16 cellular contexts compared by ENCODE assay signal in genomic region chrX:13645464-13646153, GRCh38. TPM values are rescaled to one million over a fixed set of nuclear protein-coding genes. Genes with fewer than 3 reads are reported as not detected.
DNase-seq lines count a peak whose midpoint lies in the region; ATAC-seq, FAIRE-seq and TF ChIP-seq lines count a peak whose summit lies in the region.
"Had no signal": no experiment of that assay in that cellular context is flagged by ENCODE, and none has a peak within 500 bp of the region (broad histone marks: within the 10 kb centered on the region; RNA-seq: fewer than 3 reads in every experiment).

No MANE protein-coding gene starts in this region.

- no peak for DNase-seq in stimulated activated naive CD8-positive, alpha-beta T cell treated with anti-CD3 and anti-CD28 coated beads, Interleukin-15, amount 100 ng/mL, for 72 hours
- DNase-seq in Panc1 (ENCODE audit: low read depth, low spot score): no peak
- DNase-seq in mesenchymal stem cell: no peak
- DNase-seq in NCI-H2227 (lab: John Stamatoyannopoulos, UW; ENCODE audit: unreplicated experiment): no peak
- no peak for DNase-seq in Caco-2
- no peak for DNase-seq in RCC 7860 (ENCODE audit: low spot score)
- no peak for DNase-seq in activated CD4-positive, alpha-beta T cell treated with anti-CD3 and anti-CD28 coated beads, Interleukin-2, amount 10 ng/mL, durations not matched to agents 7 days and 5 days
- DNase-seq: activated effector memory CD4-positive, alpha-beta T cell treated with Interleukin-2 at 50 U/mL for 16 hours; cerebellar nuclear complex; NCI-H1436 treated with DMSO at 0.1 percent for 48 hours had no signal

- H3K4me1 Mint-ChIP-seq in stimulated activated naive CD8-positive, alpha-beta T cell treated with anti-CD3 and anti-CD28 coated beads, Interleukin-15, Interleukin-2, amounts not matched to agents 100 ng/mL and 50 ng/mL, for 24 hours (ENCODE audit: low read depth): peaks cover 15% of the 10 kb centered on the region
- peaks cover 21% of the 10 kb centered on the region for H3K4me1 Mint-ChIP-seq in stimulated activated naive CD8-positive, alpha-beta T cell treated with anti-CD3 and anti-CD28 coated beads, Interleukin-15, amount 100 ng/mL, for 72 hours
- H3K4me1 Mint-ChIP-seq in Caco-2 (ENCODE audit: low read depth, unreplicated experiment): peaks cover 6% of the 10 kb centered on the region
- peaks cover 9% of the 10 kb centered on the region for H3K4me1 Mint-ChIP-seq in activated CD4-positive, alpha-beta T cell treated with anti-CD3 and anti-CD28 coated beads, Interleukin-2, amount 10 ng/mL, durations not matched to agents 7 days and 5 days
- H3K4me1 Mint-ChIP-seq: memory B cell had no signal

- peak overlapping the region; percentile 54 for H4K8ac ChIP-seq in mesenchymal stem cell (ENCODE audit: low read length)

- no peak overlapping the region for H3K4ac ChIP-seq in mesenchymal stem cell (ENCODE audit: low read depth in 1 of 2, low read length in 2 of 2)

- intact Hi-C loops in Panc1 (cut with micrococcal nuclease; ENCODE audit: unreplicated experiment) (loop anchor here (2.0 kb wide), 1 partner anchor 139 kb away; no protein-coding TSS in a partner anchor), Caco-2 (cut with micrococcal nuclease; ENCODE audit: unreplicated experiment) (loop anchor here (1.0 to 5.0 kb wide), 3 partner anchors 123 to 673 kb away; no protein-coding TSS in a partner anchor)

- TF ChIP-seq CTCF in Panc1 (IDR thresholded peaks at IDR 0.05) (no peak), Caco-2 (IDR thresholded peaks at IDR 0.05; ENCODE audit: insufficient read depth in 1 of 2, low read depth in 1 of 2, low read length in 1 of 2, severe bottlenecking in 1 of 2, unreplicated experiment in 1 of 2) (no peak)

- peak overlapping the region in 1 of 2 experiments; percentile 12 for H3K18ac ChIP-seq in mesenchymal stem cell (ENCODE audit: low read depth in 1 of 2, low read length in 2 of 2)

- peak overlapping the region; percentile 61 for H3K9ac ChIP-seq in mesenchymal stem cell (ENCODE audit: low read length)

- no peaks in the 10 kb centered on the region for H3K9me3 Mint-ChIP-seq in stimulated activated naive CD8-positive, alpha-beta T cell treated with anti-CD3 and anti-CD28 coated beads, Interleukin-15, Interleukin-2, amounts not matched to agents 100 ng/mL and 50 ng/mL, for 24 hours
- H3K9me3 Mint-ChIP-seq in stimulated activated naive CD8-positive, alpha-beta T cell treated with anti-CD3 and anti-CD28 coated beads, Interleukin-15, amount 100 ng/mL, for 72 hours: no peaks in the 10 kb centered on the region
- no peaks in the 10 kb centered on the region for H3K9me3 Mint-ChIP-seq in Caco-2 (ENCODE audit: unreplicated experiment)
- H3K9me3 Mint-ChIP-seq in activated CD4-positive, alpha-beta T cell treated with anti-CD3 and anti-CD28 coated beads, Interleukin-2, amount 10 ng/mL, durations not matched to agents 7 days and 5 days: no peaks in the 10 kb centered on the region
- H3K9me3 Mint-ChIP-seq: memory B cell had no signal

- H3K27ac Mint-ChIP-seq in stimulated activated naive CD8-positive, alpha-beta T cell treated with anti-CD3 and anti-CD28 coated beads, Interleukin-15, Interleukin-2, amounts not matched to agents 100 ng/mL and 50 ng/mL, for 24 hours: peak overlapping the region; percentile 56
- H3K27ac Mint-ChIP-seq in stimulated activated naive CD8-positive, alpha-beta T cell treated with anti-CD3 and anti-CD28 coated beads, Interleukin-15, amount 100 ng/mL, for 72 hours: peak overlapping the region in 1 of 2 donors; percentile 90
- no peak overlapping the region for H3K27ac Mint-ChIP-seq in Caco-2 (ENCODE audit: unreplicated experiment)
- no peak overlapping the region for H3K27ac Mint-ChIP-seq in activated CD4-positive, alpha-beta T cell treated with anti-CD3 and anti-CD28 coated beads, Interleukin-2, amount 10 ng/mL, durations not matched to agents 7 days and 5 days
- H3K27ac Mint-ChIP-seq: memory B cell had no signal

- no peak overlapping the region for H2BK5ac ChIP-seq in mesenchymal stem cell (ENCODE audit: low read depth, low read length, poor library complexity, severe bottlenecking)

- no peak overlapping the region for H4K91ac ChIP-seq in mesenchymal stem cell (ENCODE audit: low read length)

- no peaks in the 10 kb centered on the region for H3K27me3 Mint-ChIP-seq in stimulated activated naive CD8-positive, alpha-beta T cell treated with anti-CD3 and anti-CD28 coated beads, Interleukin-15, Interleukin-2, amounts not matched to agents 100 ng/mL and 50 ng/mL, for 24 hours
- H3K27me3 Mint-ChIP-seq in stimulated activated naive CD8-positive, alpha-beta T cell treated with anti-CD3 and anti-CD28 coated beads, Interleukin-15, amount 100 ng/mL, for 72 hours: no peaks in the 10 kb centered on the region
- H3K27me3 Mint-ChIP-seq in Caco-2 (ENCODE audit: insufficient read depth, unreplicated experiment): no peaks in the 10 kb centered on the region
- H3K27me3 Mint-ChIP-seq in activated CD4-positive, alpha-beta T cell treated with anti-CD3 and anti-CD28 coated beads, Interleukin-2, amount 10 ng/mL, durations not matched to agents 7 days and 5 days: no peaks in the 10 kb centered on the region
- H3K27me3 Mint-ChIP-seq: memory B cell had no signal

- no peak overlapping the region for H2AFZ ChIP-seq in mesenchymal stem cell (ENCODE audit: low read depth, low read length)

- H2BK12ac ChIP-seq in mesenchymal stem cell (ENCODE audit: low read length in 2 of 2): no peak overlapping the region

- H3K9me3 ChIP-seq in Panc1 (ENCODE audit: control insufficient read depth, insufficient read depth, low read depth, low read length) (no peaks in the 10 kb centered on the region), mesenchymal stem cell (ENCODE audit: control insufficient read depth, low read length) (no peaks in the 10 kb centered on the region), Caco-2 (no peaks in the 10 kb centered on the region)
- H3K9me3 ChIP-seq: gastroesophageal sphincter, HAP-1, SJSA1, thyroid gland had no signal

- no peak for ATAC-seq in stimulated activated naive CD8-positive, alpha-beta T cell treated with anti-CD3 and anti-CD28 coated beads, Interleukin-15, amount 100 ng/mL, for 72 hours
- no peak for ATAC-seq in Panc1

- WGBS in mesenchymal stem cell: 80% methylated on average over 4 of the region's 9 CpGs

- no TSS peak for BruUV-seq in Panc1 (replicated peaks; lab: Mats Ljungman, UMichigan)
- BruUV-seq in Caco-2 (replicated peaks; lab: Mats Ljungman, UMichigan): no TSS peak

- H3K4me3 ChIP-seq in Panc1 (ENCODE audit: low read depth in 2 of 2, low read length in 2 of 2) (no peak overlapping the region), mesenchymal stem cell (ENCODE audit: insufficient read depth in 1 of 2, low read depth in 1 of 2, low read length in 2 of 2) (no peak overlapping the region), Caco-2 (ENCODE audit: low read depth, low read length) (no peak overlapping the region)
- H3K4me3 ChIP-seq: gastroesophageal sphincter, HAP-1, SJSA1, thyroid gland had no signal

- peak overlapping the region; percentile 44; the same call in 1 of the 2 replicates for H3K27ac ChIP-seq in Panc1 (ENCODE audit: low read length)
- H3K27ac ChIP-seq in mesenchymal stem cell (ENCODE audit: low read length, poor library complexity, severe bottlenecking): no peak overlapping the region
- H3K27ac ChIP-seq: gastroesophageal sphincter, SJSA1, thyroid gland had no signal

- no peak overlapping the region for H2BK120ac ChIP-seq in mesenchymal stem cell (ENCODE audit: low read depth, low read length)

- H3K36me3 ChIP-seq in Panc1 (ENCODE audit: control insufficient read depth, insufficient read depth, low read length): no peaks in the 10 kb centered on the region
- no peaks in the 10 kb centered on the region for H3K36me3 ChIP-seq in mesenchymal stem cell (ENCODE audit: control insufficient read depth in 1 of 2, insufficient read depth in 2 of 2, low read depth in 1 of 2, low read length in 2 of 2)
- no peaks in the 10 kb centered on the region for H3K36me3 ChIP-seq in Caco-2 (ENCODE audit: control insufficient read depth, insufficient read depth, low read length)
- H3K36me3 ChIP-seq: gastroesophageal sphincter, HAP-1, SJSA1, thyroid gland had no signal

- no peak for FAIRE-seq in RCC 7860 (lab: Jason Lieb, UNC)

- no peak overlapping the region for H3K23ac ChIP-seq in mesenchymal stem cell (ENCODE audit: low read length in 2 of 2)

- no peak overlapping the region for H2AK5ac ChIP-seq in mesenchymal stem cell (ENCODE audit: low read length, severe bottlenecking)

- no peak overlapping the region for H3K4me2 ChIP-seq in mesenchymal stem cell (ENCODE audit: low read length, poor library complexity, severe bottlenecking)

- CTCF ChIA-PET in Panc1 (lab: Charles Lee) (interaction anchor here (0.5 to 1.1 kb wide), 3 partner anchors 139 to 699 kb away, joined by 3 to 4 read pairs (median 3); no protein-coding TSS in a partner anchor), Caco-2 (lab: Charles Lee) (interaction anchor here (0.6 to 1.4 kb wide), 7 partner anchors 89 to 384 kb away, joined by 3 to 26 read pairs (median 3); partner anchors contain the start of genes GEMIN8, OFD1 and TRAPPC2)
- CTCF ChIA-PET in activated CD4-positive, alpha-beta T cell treated with anti-CD3 and anti-CD28 coated beads, Interleukin-2, amount 10 ng/mL, durations not matched to agents 7 days and 5 days (lab: Charles Lee): interaction anchor here (0.6 to 1.2 kb wide), 3 partner anchors 10 to 790 kb away, joined by 3 read pairs; no protein-coding TSS in a partner anchor

- no peak overlapping the region for H2BK15ac ChIP-seq in mesenchymal stem cell (ENCODE audit: low read depth, poor library complexity, severe bottlenecking)

- H3K4me3 Mint-ChIP-seq in stimulated activated naive CD8-positive, alpha-beta T cell treated with anti-CD3 and anti-CD28 coated beads, Interleukin-15, Interleukin-2, amounts not matched to agents 100 ng/mL and 50 ng/mL, for 24 hours: no peak overlapping the region
- H3K4me3 Mint-ChIP-seq in stimulated activated naive CD8-positive, alpha-beta T cell treated with anti-CD3 and anti-CD28 coated beads, Interleukin-15, amount 100 ng/mL, for 72 hours: no peak overlapping the region
- H3K4me3 Mint-ChIP-seq in Caco-2 (ENCODE audit: unreplicated experiment): no peak overlapping the region
- no peak overlapping the region for H3K4me3 Mint-ChIP-seq in activated CD4-positive, alpha-beta T cell treated with anti-CD3 and anti-CD28 coated beads, Interleukin-2, amount 10 ng/mL, durations not matched to agents 7 days and 5 days
- H3K4me3 Mint-ChIP-seq: memory B cell had no signal

- no peaks in the 10 kb centered on the region for H3K79me1 ChIP-seq in mesenchymal stem cell (replicated peaks; ENCODE audit: low read length, poor library complexity, severe bottlenecking)

- in situ Hi-C loops in Panc1 (cut with HindIII; ENCODE audit: low pct_unique_long_range_greater_than_20kb, low sequenced_read_pairs): no loop called here

- no peaks in the 10 kb centered on the region for H3K4me1 ChIP-seq in Panc1 (ENCODE audit: control insufficient read depth, insufficient read depth, low read length)
- peaks cover 2% of the 10 kb centered on the region for H3K4me1 ChIP-seq in mesenchymal stem cell (ENCODE audit: control insufficient read depth, insufficient read depth, low read depth, low read length)
- H3K4me1 ChIP-seq in Caco-2: no peaks in the 10 kb centered on the region
- H3K4me1 ChIP-seq: gastroesophageal sphincter, thyroid gland had no signal

- H3K36me3 Mint-ChIP-seq in stimulated activated naive CD8-positive, alpha-beta T cell treated with anti-CD3 and anti-CD28 coated beads, Interleukin-15, Interleukin-2, amounts not matched to agents 100 ng/mL and 50 ng/mL, for 24 hours (ENCODE audit: low read depth): no peaks in the 10 kb centered on the region
- no peaks in the 10 kb centered on the region for H3K36me3 Mint-ChIP-seq in Caco-2 (ENCODE audit: insufficient read depth, unreplicated experiment)
- H3K36me3 Mint-ChIP-seq in activated CD4-positive, alpha-beta T cell treated with anti-CD3 and anti-CD28 coated beads, Interleukin-2, amount 10 ng/mL, durations not matched to agents 7 days and 5 days (ENCODE audit: low read depth): no peaks in the 10 kb centered on the region
- H3K36me3 Mint-ChIP-seq: memory B cell had no signal

- no peaks in the 10 kb centered on the region for H3K27me3 ChIP-seq in Panc1 (ENCODE audit: control insufficient read depth, insufficient read depth, low read length)
- peaks cover 0 to 51% of the 10 kb centered on the region in 2 experiments for H3K27me3 ChIP-seq in mesenchymal stem cell (ENCODE audit: control insufficient read depth in 1 of 2, insufficient read depth in 1 of 2, low read length in 2 of 2)
- no peaks in the 10 kb centered on the region for H3K27me3 ChIP-seq in Caco-2 (replicated peaks; ENCODE audit: control insufficient read depth, insufficient read depth, low read length)
- H3K27me3 ChIP-seq: gastroesophageal sphincter, SJSA1, thyroid gland had no signal

- no peak overlapping the region for H3K14ac ChIP-seq in mesenchymal stem cell (ENCODE audit: low read length in 2 of 2)

- POLR2A ChIA-PET in Panc1 (lab: Charles Lee) (no interaction called here), Caco-2 (lab: Charles Lee) (no interaction called here)
- POLR2A ChIA-PET in activated CD4-positive, alpha-beta T cell treated with anti-CD3 and anti-CD28 coated beads, Interleukin-2, amount 10 ng/mL, durations not matched to agents 7 days and 5 days (lab: Charles Lee): no interaction called here

RNA-seq across cellular contexts. Expression of gene TCEANC, which starts 7.3 kb away (rescaled TPM):
- 0.92 TPM for total RNA-seq in Panc1 (2021; ENCODE audit: unreplicated experiment)
- polyA plus RNA-seq in Panc1 (2012; ENCODE audit: insufficient read length): 0.40 TPM
- 0.86 TPM for polyA plus RNA-seq in mesenchymal stem cell (2013, experiment 1 of 2)
- 0.79 TPM for polyA plus RNA-seq in mesenchymal stem cell (2013, experiment 2 of 2)
- 1.6 and 2.0 TPM in 2 replicates for total RNA-seq in Caco-2 (2022)
- 1 to 10 TPM; 6.9 to 8.3 TPM for total RNA-seq in activated CD4-positive, alpha-beta T cell treated with anti-CD3 and anti-CD28 coated beads, Interleukin-2, amount 10 ng/mL, durations not matched to agents 7 days and 5 days

RNA-seq across cellular contexts. Expression of gene RAB9A, which starts 43.3 kb away (rescaled TPM):
- total RNA-seq in Panc1 (2021; ENCODE audit: unreplicated experiment) (15.3 TPM), Caco-2 (2022) (22.9 and 25.5 TPM in 2 replicates)
- polyA plus RNA-seq in Panc1 (2012; ENCODE audit: insufficient read length): 16.4 TPM
- polyA plus RNA-seq in mesenchymal stem cell (2013, experiment 1 of 2): 23.9 TPM
- 25.8 TPM for polyA plus RNA-seq in mesenchymal stem cell (2013, experiment 2 of 2)
- 10 to 100 TPM in 1 of 2 experiments, 1 to 10 TPM in 1; 9.1 to 10.9 TPM for total RNA-seq in activated CD4-positive, alpha-beta T cell treated with anti-CD3 and anti-CD28 coated beads, Interleukin-2, amount 10 ng/mL, durations not matched to agents 7 days and 5 days
